8 cellular contexts compared by ENCODE assay signal in genomic region chr22:49826603-49827306, GRCh38. TPM values are rescaled to one million over a fixed set of nuclear protein-coding genes. Genes with fewer than 3 reads are reported as not detected.
DNase-seq lines count a peak whose midpoint lies in the region; ATAC-seq and TF ChIP-seq lines count a peak whose summit lies in the region.

No MANE protein-coding gene starts in this region.

- peak; percentile 64 for ATAC-seq in left lung
- peak; percentile 24 for ATAC-seq in stimulated activated naive CD8-positive, alpha-beta T cell treated with anti-CD3 and anti-CD28 coated beads, Interleukin-15, amount 100 ng/mL, for 72 hours

- DNase-seq in activated CD4-positive, alpha-beta T cell treated with anti-CD3 and anti-CD28 coated beads for 48 hours = peak; percentile 32
- DNase-seq in activated CD4-positive, alpha-beta T cell treated with anti-CD3 and anti-CD28 coated beads, Interleukin-2, amount 50 U/mL, for 4 hours = no peak
- DNase-seq in RPMI8226 = peak; percentile 47
- DNase-seq in cerebellar cortex (ENCODE audit: low spot score) = peak; percentile 41
- DNase-seq in left lung = peak in 1 of 2 donors; percentile 91
- DNase-seq in stimulated activated naive CD8-positive, alpha-beta T cell treated with anti-CD3 and anti-CD28 coated beads, Interleukin-15, amount 100 ng/mL, for 72 hours = peak; percentile 39 to 44
- no peak for DNase-seq in iPS-NIHi11 (ENCODE audit: low spot score)
- no peak for DNase-seq in NCI-H2171 (lab: John Stamatoyannopoulos, UW)

- intact Hi-C loops in left lung (cut with DNase I) = no loop called here

- H3K9me3 Mint-ChIP-seq in stimulated activated naive CD8-positive, alpha-beta T cell treated with anti-CD3 and anti-CD28 coated beads, Interleukin-15, amount 100 ng/mL, for 72 hours = no peaks in the 10 kb centered on the region

- no peak for TF ChIP-seq CTCF in left lung (IDR thresholded peaks at IDR 0.05)

- H3K36me3 ChIP-seq in left lung = peaks cover 0 to 30% of the 10 kb centered on the region in 2 donors

- H3K27ac Mint-ChIP-seq in stimulated activated naive CD8-positive, alpha-beta T cell treated with anti-CD3 and anti-CD28 coated beads, Interleukin-15, amount 100 ng/mL, for 72 hours = peak overlapping the region; percentile 97 to 99

- peaks cover 18 to 36% of the 10 kb centered on the region in 2 donors for H3K4me1 ChIP-seq in left lung

- H3K4me1 Mint-ChIP-seq in stimulated activated naive CD8-positive, alpha-beta T cell treated with anti-CD3 and anti-CD28 coated beads, Interleukin-15, amount 100 ng/mL, for 72 hours = peaks cover 59% of the 10 kb centered on the region

- peak overlapping the region; percentile 74 to 81 for H3K27ac ChIP-seq in left lung

- no peaks in the 10 kb centered on the region for H3K9me3 ChIP-seq in left lung

- H3K4me3 ChIP-seq in left lung = peak overlapping the region; percentile 55 to 86

- no peaks in the 10 kb centered on the region for H3K27me3 ChIP-seq in left lung

- H3K27me3 Mint-ChIP-seq in stimulated activated naive CD8-positive, alpha-beta T cell treated with anti-CD3 and anti-CD28 coated beads, Interleukin-15, amount 100 ng/mL, for 72 hours = no peaks in the 10 kb centered on the region

- H3K4me3 Mint-ChIP-seq in stimulated activated naive CD8-positive, alpha-beta T cell treated with anti-CD3 and anti-CD28 coated beads, Interleukin-15, amount 100 ng/mL, for 72 hours = peak overlapping the region; percentile 94 to 96

RNA-seq across cellular contexts. Expression of gene BRD1, which starts 0.9 kb away (rescaled TPM):
- 10 to 100 TPM; 27.4 to 32.4 TPM for total RNA-seq in left lung

RNA-seq across cellular contexts. Expression of gene ZBED4, which starts 26.9 kb away (rescaled TPM):
- total RNA-seq in left lung = 10 to 100 TPM; 12.8 to 13.8 TPM

Comparison
In these comparisons a context has a peak if more than half of its experiments do, and no peak if none do; other contexts are left out.
1. DNase-seq: peak in activated CD4-positive, alpha-beta T cell treated with anti-CD3 and anti-CD28 coated beads for 48 hours (single experiment), RPMI8226 (single experiment), cerebellar cortex (single experiment) and stimulated activated naive CD8-positive, alpha-beta T cell treated with anti-CD3 and anti-CD28 coated beads, Interleukin-15, amount 100 ng/mL, for 72 hours (2 of 2); none in activated CD4-positive, alpha-beta T cell treated with anti-CD3 and anti-CD28 coated beads, Interleukin-2, amount 50 U/mL, for 4 hours (0 of 2), iPS-NIHi11 (single experiment) and NCI-H2171 (single experiment).